Comparison of ENCODE assay signal across 8 cellular contexts in the genomic region with DNA sequence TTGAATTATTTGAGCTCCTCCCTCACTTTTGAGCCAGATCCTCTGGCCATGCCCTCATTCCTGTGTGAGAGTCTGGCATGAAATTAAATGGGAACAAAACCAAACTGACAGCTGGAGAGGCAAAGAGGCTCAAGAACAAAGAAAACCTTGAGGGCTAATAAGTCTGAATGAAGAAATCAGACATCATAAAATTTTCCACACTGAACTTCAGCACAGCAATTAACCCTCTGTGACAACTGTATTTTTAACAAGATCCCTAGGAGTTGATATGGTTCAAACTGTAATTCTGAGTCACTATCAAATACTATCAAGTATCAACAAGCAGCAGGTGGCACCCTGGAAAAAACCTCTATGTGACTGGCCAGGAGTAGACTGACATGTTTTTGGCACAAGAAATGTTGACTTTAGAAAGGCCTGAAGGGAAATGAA.
DNase-seq lines count a peak whose midpoint lies in the region; ATAC-seq and TF ChIP-seq lines count a peak whose summit lies in the region.

No MANE protein-coding gene starts in this region.

- no peak for TF ChIP-seq POLR2A in body of pancreas (IDR thresholded peaks at IDR 0.05)

- DNase-seq in AG08395 (ENCODE audit: low spot score) = peak; percentile 72
- peak in 2 of 3 experiments; percentile 54 to 88 for DNase-seq in NCI-H1417 (lab: John Stamatoyannopoulos, UW)
- peak; percentile 68 to 90 (median 78) for DNase-seq in body of pancreas
- DNase-seq in left colon = peak in 1 of 2 donors; percentile 44
- DNase-seq in stimulated activated CD4-positive, alpha-beta T cell treated with anti-CD3 and anti-CD28 coated beads, Interleukin-4, amount 100 ng/mL, for 4 hours = no peak

- H3K36me3 ChIP-seq in body of pancreas (replicated peaks in 1 of 2; ENCODE audit: insufficient read depth in 1 of 2, low read depth in 2 of 2) = peaks cover 0 to 1% of the 10 kb centered on the region in 2 donors

- ATAC-seq in body of pancreas (peak; percentile 90), left colon (peak; percentile 87), HG03571 (IDR thresholded peaks at IDR 0.05; ENCODE audit: unreplicated experiment) (no peak), GM19395 (IDR thresholded peaks at IDR 0.05; ENCODE audit: unreplicated experiment) (no peak), GM21390 (IDR thresholded peaks at IDR 0.05; ENCODE audit: unreplicated experiment) (no peak)

- no peaks in the 10 kb centered on the region for H3K9me3 ChIP-seq in body of pancreas

- H3K4me3 ChIP-seq in body of pancreas = no peak overlapping the region

- no peaks in the 10 kb centered on the region for H3K27me3 ChIP-seq in body of pancreas

- H3K27ac ChIP-seq in body of pancreas = peak overlapping the region in 3 of 4 donors; percentile 9 to 82 (median 69)

- H3K4me1 ChIP-seq in body of pancreas = peaks cover 28% of the 10 kb centered on the region

- intact Hi-C loops in body of pancreas (cut with DNase I) (no loop called here), left colon (cut with DNase I, micrococcal nuclease) (no loop called here)

- peak in 1 of 7 experiments; percentile 15 for TF ChIP-seq CTCF in body of pancreas (IDR thresholded peaks at IDR 0.05)

Comparison
In these comparisons a context has a peak if more than half of its experiments do, and no peak if none do; other contexts are left out.
1. DNase-seq: peak in AG08395 (single experiment), NCI-H1417 (2 of 3) and body of pancreas (4 of 4); none in stimulated activated CD4-positive, alpha-beta T cell treated with anti-CD3 and anti-CD28 coated beads, Interleukin-4, amount 100 ng/mL, for 4 hours (0 of 2).
2. ATAC-seq: peak in body of pancreas (single experiment) and left colon (single experiment); none in HG03571 (single experiment), GM19395 (single experiment) and GM21390 (single experiment).